Comparison of ENCODE assay signal across 1 cellular context in genomic region chr9:136481558-136481957, GRCh38.
TF ChIP-seq lines count a peak whose summit lies in the region.

No MANE protein-coding gene starts in this region.

TF ChIP-seq in WTC11, 78 proteins besides CTCF, POLR2A, EP300 and RAD21 (continued from another document):
- TF ChIP-seq AR (CRISPR knock-in tag; IDR thresholded peaks at IDR 0.05): no peak
- TF ChIP-seq ZNF121 (CRISPR knock-in tag; IDR thresholded peaks at IDR 0.05): no peak
- TF ChIP-seq NR1H2 (CRISPR knock-in tag; IDR thresholded peaks at IDR 0.05): no peak
TF ChIP-seq in WTC11: peak in this region for 0.
